In the genomic region with DNA sequence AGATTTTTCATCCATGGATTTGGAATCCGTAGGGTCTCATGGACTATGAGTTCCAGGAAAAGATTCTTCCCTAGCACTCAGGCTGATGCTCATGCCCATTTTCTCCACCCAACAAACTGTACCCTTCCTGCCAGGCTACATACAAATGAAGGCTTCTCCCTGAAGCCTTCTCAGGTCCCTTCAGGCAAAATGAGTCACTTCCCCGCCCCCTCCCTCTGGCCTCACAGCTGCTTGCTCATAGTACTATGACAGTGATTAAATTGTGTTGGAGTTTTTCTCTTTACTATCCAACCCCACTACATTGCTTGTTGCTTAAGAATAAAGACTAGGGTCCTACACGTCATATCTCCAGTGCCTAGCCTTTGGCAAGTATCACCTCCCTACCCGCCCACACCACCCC, we compare ENCODE assay signal across 13 cellular contexts.
DNase-seq lines count a peak whose midpoint lies in the region; ATAC-seq and TF ChIP-seq lines count a peak whose summit lies in the region.
"Had no signal": no experiment of that assay in that cellular context is flagged by ENCODE, and none has a peak within 500 bp of the region (broad histone marks: within the 10 kb centered on the region; RNA-seq: fewer than 3 reads in every experiment).

No MANE protein-coding gene starts in this region.

- H3K4me1 ChIP-seq in A673 (ENCODE audit: insufficient read depth, low read length, poor library complexity, severe bottlenecking), result peaks cover 11% of the 10 kb centered on the region
- no peaks in the 10 kb centered on the region for H3K4me1 ChIP-seq in upper lobe of right lung
- H3K4me1 ChIP-seq: SJSA1 had no signal

- H3K4me3 ChIP-seq in A673 (ENCODE audit: low read depth, low read length, poor library complexity, severe bottlenecking), result no peak overlapping the region
- no peak overlapping the region for H3K4me3 ChIP-seq in upper lobe of right lung
- H3K4me3 ChIP-seq: SJSA1, skin epidermis, thoracic aorta had no signal

- POLR2A ChIA-PET in A673 (lab: Charles Lee; ENCODE audit: low non-redundant PET), result no interaction called here

- BruUV-seq in A673 (replicated peaks; lab: Mats Ljungman, UMichigan), result no TSS peak

- H3K9me3 Mint-ChIP-seq in activated naive CD8-positive, alpha-beta T cell treated with anti-CD3 and anti-CD28 coated beads for 36 hours, result no peaks in the 10 kb centered on the region
- H3K9me3 Mint-ChIP-seq: CD8-positive, alpha-beta memory T cell had no signal

- DNase-seq in A673 (ENCODE audit: low spot score) (peak; percentile 56), GOT3 (lab: John Stamatoyannopoulos, UW) (peak; percentile 10), iPS-NIHi7 (ENCODE audit: extremely low spot score) (peak; percentile 45), GDM1 (lab: John Stamatoyannopoulos, UW) (no peak), upper lobe of right lung (no peak), posterior vena cava (ENCODE audit: low spot score) (no peak)
- DNase-seq in activated naive CD8-positive, alpha-beta T cell treated with anti-CD3 and anti-CD28 coated beads for 36 hours, result peak; percentile 3
- DNase-seq: CD8-positive, alpha-beta memory T cell; effector CD4-positive, alpha-beta T cell had no signal

- H3K36me3 Mint-ChIP-seq in activated naive CD8-positive, alpha-beta T cell treated with anti-CD3 and anti-CD28 coated beads for 36 hours, result no peaks in the 10 kb centered on the region
- H3K36me3 Mint-ChIP-seq: CD8-positive, alpha-beta memory T cell had no signal

- CTCF ChIA-PET in A673 (lab: Charles Lee), result interaction anchor here (0.6 kb wide), 1 partner anchor 25 kb away, joined by 3 read pairs; no protein-coding TSS in a partner anchor

- intact Hi-C loops in A673 (cut with micrococcal nuclease; ENCODE audit: unreplicated experiment), result no loop called here
- intact Hi-C loops in upper lobe of right lung (cut with DNase I), result no loop called here
- intact Hi-C loops in posterior vena cava (cut with DNase I), result no loop called here

- peaks cover 3% of the 10 kb centered on the region for H3K4me1 Mint-ChIP-seq in activated naive CD8-positive, alpha-beta T cell treated with anti-CD3 and anti-CD28 coated beads for 36 hours
- H3K4me1 Mint-ChIP-seq: CD8-positive, alpha-beta memory T cell had no signal

- no peaks in the 10 kb centered on the region for H3K9me3 ChIP-seq in A673 (ENCODE audit: low read depth, low read length, poor library complexity, severe bottlenecking)
- no peaks in the 10 kb centered on the region for H3K9me3 ChIP-seq in upper lobe of right lung
- H3K9me3 ChIP-seq: SJSA1, thoracic aorta had no signal

- H3K27ac ChIP-seq in A673 (ENCODE audit: low read depth, low read length, poor library complexity, severe bottlenecking) (no peak overlapping the region), upper lobe of right lung (no peak overlapping the region)
- H3K27ac ChIP-seq: SJSA1, skin epidermis, thoracic aorta had no signal

- H3K36me3 ChIP-seq in A673 (ENCODE audit: insufficient read depth, low read length, poor library complexity, severe bottlenecking), result no peaks in the 10 kb centered on the region
- no peaks in the 10 kb centered on the region for H3K36me3 ChIP-seq in upper lobe of right lung
- H3K36me3 ChIP-seq: SJSA1, thoracic aorta had no signal

- TF ChIP-seq CTCF in A673 (conservative IDR thresholded peaks at IDR 0.05; ENCODE audit: low read depth, low read length) (no peak), upper lobe of right lung (IDR thresholded peaks at IDR 0.05) (no peak)

- H3K4me3 Mint-ChIP-seq in activated naive CD8-positive, alpha-beta T cell treated with anti-CD3 and anti-CD28 coated beads for 36 hours, result no peak overlapping the region
- H3K4me3 Mint-ChIP-seq: CD8-positive, alpha-beta memory T cell had no signal

- H3K27me3 ChIP-seq in A673 (replicated peaks; ENCODE audit: insufficient read depth, low read depth, low read length, poor library complexity), result no peaks in the 10 kb centered on the region
- no peaks in the 10 kb centered on the region for H3K27me3 ChIP-seq in upper lobe of right lung
- H3K27me3 ChIP-seq: SJSA1 had no signal

- H3K27ac Mint-ChIP-seq in activated naive CD8-positive, alpha-beta T cell treated with anti-CD3 and anti-CD28 coated beads for 36 hours, result no peak overlapping the region
- H3K27ac Mint-ChIP-seq: CD8-positive, alpha-beta memory T cell had no signal

- no peak for ATAC-seq in upper lobe of right lung
- ATAC-seq in GM21576 (IDR thresholded peaks at IDR 0.05; ENCODE audit: unreplicated experiment), result no peak

- peaks cover 7% of the 10 kb centered on the region for H3K27me3 Mint-ChIP-seq in activated naive CD8-positive, alpha-beta T cell treated with anti-CD3 and anti-CD28 coated beads for 36 hours

Comparison
In these comparisons a context has a peak if more than half of its experiments do, and no peak if none do; other contexts are left out.
1. DNase-seq: peak in A673 (single experiment), GOT3 (single experiment), activated naive CD8-positive, alpha-beta T cell treated with anti-CD3 and anti-CD28 coated beads for 36 hours (single experiment) and iPS-NIHi7 (single experiment); none in GDM1 (single experiment), upper lobe of right lung (single experiment) and posterior vena cava (single experiment).